20 cellular contexts compared by ENCODE assay signal in the genomic region with DNA sequence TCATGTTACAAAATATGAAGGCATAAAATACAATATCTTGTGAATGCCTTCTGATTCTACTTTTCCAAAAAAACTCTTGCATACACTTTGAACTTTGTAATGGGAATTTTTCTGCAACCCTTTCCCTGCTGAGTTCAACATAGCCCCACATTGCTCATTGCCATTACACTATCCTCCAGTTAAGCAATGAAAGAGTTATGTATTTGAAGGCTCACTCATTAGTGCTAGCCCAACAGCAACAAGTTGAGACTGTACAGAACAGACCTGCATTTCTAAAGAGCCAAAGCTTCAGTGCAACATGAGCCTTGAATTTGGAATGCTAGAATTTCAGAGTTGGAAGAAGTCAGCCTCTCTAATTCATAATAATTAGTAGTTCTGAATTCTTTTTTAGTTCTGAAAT. TPM values are rescaled to one million over a fixed set of nuclear protein-coding genes. Genes with fewer than 3 reads are reported as not detected.
DNase-seq lines count a peak whose midpoint lies in the region; ATAC-seq, FAIRE-seq and TF ChIP-seq lines count a peak whose summit lies in the region.
"Had no signal": no experiment of that assay in that cellular context is flagged by ENCODE, and none has a peak within 500 bp of the region (broad histone marks: within the 10 kb centered on the region; RNA-seq: fewer than 3 reads in every experiment).

No MANE protein-coding gene starts in this region.

- DNase-seq in amniotic epithelial cell (ENCODE audit: low read depth) (peak; percentile 34), left lobe of liver (ENCODE audit: low spot score) (no peak), osteocyte (ENCODE audit: extremely low spot score, unreplicated experiment) (no peak)
- no peak for DNase-seq in naive thymus-derived CD8-positive, alpha-beta T cell
- DNase-seq in CD8-positive, alpha-beta T cell, result no peak
- DNase-seq: CD4-positive, alpha-beta memory T cell; DMS79; H7; HFFc6; KG1; NCI-H1092 treated with DMSO at 0.1 percent for 48 hours; NCI-H1436 treated with DMSO at 0.1 percent for 48 hours; NCI-H1930; NCI-H226; NCI-H510A treated with DMSO at 0.1 percent for 48 hours; NCI-H748 treated with DMSO at 0.1 percent for 48 hours had no signal

- CTCF ChIA-PET in CD8-positive, alpha-beta T cell (lab: Charles Lee), result no interaction called here

- TF ChIP-seq CTCF in osteocyte (IDR thresholded peaks at IDR 0.05), result no peak
- TF ChIP-seq CTCF in CD8-positive, alpha-beta T cell (IDR thresholded peaks at IDR 0.05), result no peak

- H3K9ac ChIP-seq in subcutaneous abdominal adipose tissue (ENCODE audit: low read length in 5 of 5), result no peak overlapping the region
- H3K9ac ChIP-seq: BLaER1 treated with 17β-estradiol and CSF1 and Interleukin-3, amounts not matched to agents 10 nM and 100 nM had no signal

- intact Hi-C loops in CD8-positive, alpha-beta T cell (cut with DNase I, micrococcal nuclease), result no loop called here

- H3K4me1 Mint-ChIP-seq in naive thymus-derived CD8-positive, alpha-beta T cell, result no peaks in the 10 kb centered on the region
- peaks cover 2% of the 10 kb centered on the region for H3K4me1 Mint-ChIP-seq in osteocyte (ENCODE audit: unreplicated experiment)
- no peaks in the 10 kb centered on the region for H3K4me1 Mint-ChIP-seq in CD8-positive, alpha-beta T cell (ENCODE audit: low read depth)
- H3K4me1 Mint-ChIP-seq: CD4-positive, alpha-beta memory T cell had no signal

- H3K36me3 ChIP-seq in subcutaneous abdominal adipose tissue (ENCODE audit: control insufficient read depth in 5 of 5, insufficient read depth in 5 of 5, low read length in 5 of 5), result no peaks in the 10 kb centered on the region
- H3K36me3 ChIP-seq in CD8-positive, alpha-beta T cell (ENCODE audit: insufficient read depth, low read length), result no peaks in the 10 kb centered on the region
- H3K36me3 ChIP-seq: BLaER1 treated with 17β-estradiol and CSF1 and Interleukin-3, amounts not matched to agents 10 nM and 100 nM had no signal

- ATAC-seq in left lobe of liver, result peak; percentile 69
- ATAC-seq in naive thymus-derived CD8-positive, alpha-beta T cell, result no peak
- no peak for ATAC-seq in CD8-positive, alpha-beta T cell

- peak overlapping the region; percentile 17 for H3K27ac ChIP-seq in subcutaneous abdominal adipose tissue (ENCODE audit: low read depth, low read length)
- H3K27ac ChIP-seq in CD8-positive, alpha-beta T cell (ENCODE audit: low read depth, low read length), result no peak overlapping the region
- H3K27ac ChIP-seq: BLaER1 treated with 17β-estradiol and CSF1 and Interleukin-3, amounts not matched to agents 10 nM and 100 nM; HL-60 had no signal

- H3K27ac Mint-ChIP-seq in naive thymus-derived CD8-positive, alpha-beta T cell, result no peak overlapping the region
- no peak overlapping the region for H3K27ac Mint-ChIP-seq in osteocyte (ENCODE audit: unreplicated experiment)
- no peak overlapping the region for H3K27ac Mint-ChIP-seq in CD8-positive, alpha-beta T cell
- H3K27ac Mint-ChIP-seq: CD4-positive, alpha-beta memory T cell; HFFc6 had no signal

- no peaks in the 10 kb centered on the region for H3K9me3 ChIP-seq in subcutaneous abdominal adipose tissue (ENCODE audit: control insufficient read depth in 5 of 5, low read length in 5 of 5)
- no peaks in the 10 kb centered on the region for H3K9me3 ChIP-seq in CD8-positive, alpha-beta T cell (ENCODE audit: low read length)
- H3K9me3 ChIP-seq: BLaER1 treated with 17β-estradiol and CSF1 and Interleukin-3, amounts not matched to agents 10 nM and 100 nM had no signal

- no peaks in the 10 kb centered on the region for H3K27me3 ChIP-seq in subcutaneous abdominal adipose tissue (ENCODE audit: control insufficient read depth in 5 of 5, insufficient read depth in 4 of 5, low read length in 5 of 5)
- H3K27me3 ChIP-seq in CD8-positive, alpha-beta T cell (ENCODE audit: insufficient read depth, low read length), result no peaks in the 10 kb centered on the region

- no peaks in the 10 kb centered on the region for H3K27me3 Mint-ChIP-seq in naive thymus-derived CD8-positive, alpha-beta T cell
- no peaks in the 10 kb centered on the region for H3K27me3 Mint-ChIP-seq in osteocyte (ENCODE audit: unreplicated experiment)
- H3K27me3 Mint-ChIP-seq in CD8-positive, alpha-beta T cell (ENCODE audit: low read depth), result no peaks in the 10 kb centered on the region
- H3K27me3 Mint-ChIP-seq: CD4-positive, alpha-beta memory T cell had no signal

- no peaks in the 10 kb centered on the region for H3K4me1 ChIP-seq in subcutaneous abdominal adipose tissue (ENCODE audit: control insufficient read depth in 5 of 5, insufficient read depth in 5 of 5, low read length in 5 of 5)
- no peaks in the 10 kb centered on the region for H3K4me1 ChIP-seq in CD8-positive, alpha-beta T cell (ENCODE audit: insufficient read depth, low read length)
- H3K4me1 ChIP-seq: BLaER1 treated with 17β-estradiol and CSF1 and Interleukin-3, amounts not matched to agents 10 nM and 100 nM had no signal

- POLR2A ChIA-PET in naive thymus-derived CD8-positive, alpha-beta T cell (lab: Charles Lee), result no interaction called here
- POLR2A ChIA-PET in CD8-positive, alpha-beta T cell (lab: Charles Lee), result no interaction called here

- no peak overlapping the region for H3K4me3 Mint-ChIP-seq in naive thymus-derived CD8-positive, alpha-beta T cell
- H3K4me3 Mint-ChIP-seq in osteocyte (ENCODE audit: unreplicated experiment), result no peak overlapping the region
- H3K4me3 Mint-ChIP-seq in CD8-positive, alpha-beta T cell, result no peak overlapping the region
- H3K4me3 Mint-ChIP-seq: CD4-positive, alpha-beta memory T cell; HFFc6 had no signal

- H3K9me3 Mint-ChIP-seq in naive thymus-derived CD8-positive, alpha-beta T cell, result no peaks in the 10 kb centered on the region
- no peaks in the 10 kb centered on the region for H3K9me3 Mint-ChIP-seq in osteocyte (ENCODE audit: unreplicated experiment)
- no peaks in the 10 kb centered on the region for H3K9me3 Mint-ChIP-seq in CD8-positive, alpha-beta T cell
- H3K9me3 Mint-ChIP-seq: CD4-positive, alpha-beta memory T cell; HFFc6 had no signal

- peak; percentile 91 for FAIRE-seq in G401.6 (lab: Jason Lieb, UNC)

- H3K4me3 ChIP-seq in subcutaneous abdominal adipose tissue (ENCODE audit: low read depth in 1 of 5, low read length in 5 of 5), result no peak overlapping the region
- H3K4me3 ChIP-seq in CD8-positive, alpha-beta T cell (ENCODE audit: low read depth, low read length), result no peak overlapping the region
- H3K4me3 ChIP-seq: BLaER1 treated with 17β-estradiol and CSF1 and Interleukin-3, amounts not matched to agents 10 nM and 100 nM had no signal

- no peaks in the 10 kb centered on the region for H3K36me3 Mint-ChIP-seq in naive thymus-derived CD8-positive, alpha-beta T cell
- H3K36me3 Mint-ChIP-seq in osteocyte (ENCODE audit: unreplicated experiment), result no peaks in the 10 kb centered on the region
- H3K36me3 Mint-ChIP-seq in CD8-positive, alpha-beta T cell, result no peaks in the 10 kb centered on the region
- H3K36me3 Mint-ChIP-seq: CD4-positive, alpha-beta memory T cell had no signal

RNA-seq across cellular contexts. Expression of gene STAG2, which starts 44.4 kb away (rescaled TPM):
- 15.2 TPM for total RNA-seq in left lobe of liver
- 100 to 1,000 TPM; 131 to 146 TPM for total RNA-seq in naive thymus-derived CD8-positive, alpha-beta T cell
- 10 to 100 TPM; 58.2 to 67.7 (median 64.0) TPM for polyA plus RNA-seq in naive thymus-derived CD8-positive, alpha-beta T cell
- 72.7 and 73.4 TPM in 2 replicates for total RNA-seq in osteocyte
- 100 to 1,000 TPM; 104 to 105 TPM for total RNA-seq in CD8-positive, alpha-beta T cell

RNA-seq across cellular contexts. Expression of gene XIAP, which starts 57.2 kb away (rescaled TPM):
- total RNA-seq in left lobe of liver (26.8 TPM), osteocyte (52.7 and 56.3 TPM in 2 replicates)
- 10 to 100 TPM; 46.4 to 47.6 TPM for total RNA-seq in naive thymus-derived CD8-positive, alpha-beta T cell
- polyA plus RNA-seq in naive thymus-derived CD8-positive, alpha-beta T cell, result 1 to 10 TPM; 7.6 to 8.1 (median 8.0) TPM
- total RNA-seq in CD8-positive, alpha-beta T cell, result 10 to 100 TPM; 15.2 to 24.2 TPM
